23 cellular contexts compared by ENCODE assay signal in genomic region chrX:28888421-28888820, GRCh38.
"Had no signal": no experiment of that assay in that cellular context is flagged by ENCODE, and none has a peak within 500 bp of the region (broad histone marks: within the 10 kb centered on the region; RNA-seq: fewer than 3 reads in every experiment).

No MANE protein-coding gene starts in this region.

- H3K27me3 ChIP-seq: breast epithelium, sigmoid colon, spleen, upper lobe of left lung had no signal

- H3K4me1 ChIP-seq: breast epithelium, sigmoid colon, spleen, upper lobe of left lung had no signal

- H3K36me3 ChIP-seq: breast epithelium, sigmoid colon, spleen, upper lobe of left lung, WERI-Rb-1 had no signal

- H3K9me3 ChIP-seq: breast epithelium, sigmoid colon, spleen, upper lobe of left lung had no signal

- DNase-seq: activated CD4-positive, alpha-beta T cell treated with anti-CD3 and anti-CD28 coated beads, Interleukin-2, amount 10 ng/mL, durations not matched to agents 7 days and 5 days; activated CD4-positive, CD25-positive, alpha-beta regulatory T cell treated with anti-CD3 and anti-CD28 coated beads, Interleukin-2, amount 50 U/mL, for 72 hours; activated CD8-positive, alpha-beta memory T cell treated with anti-CD3 and anti-CD28 coated beads, Interleukin-2, amount 10 ng/mL, durations not matched to agents 7 days and 5 days; activated CD8-positive, alpha-beta T cell treated with anti-CD3 and anti-CD28 coated beads for 36 hours; activated effector memory CD4-positive, alpha-beta T cell treated with anti-CD3 and anti-CD28 coated beads, Interleukin-2, amount 50 U/mL, for 16 hours; activated naive CD4-positive, alpha-beta T cell treated with anti-CD3 and anti-CD28 coated beads, Interleukin-2, amount 10 ng/mL, durations not matched to agents 7 days and 5 days; activated T-cell treated with anti-CD3 and anti-CD28 coated beads for 4 hours; anterior cingulate cortex; cerebellar nuclear complex; glutamatergic neuron; hippocampal formation; left ventricle myocardium superior; midbrain; natural killer cell; sigmoid colon; spleen; stimulated activated CD4-positive, alpha-beta T cell treated with anti-CD3 and anti-CD28 coated beads, Interleukin-4, amount 100 ng/mL, for 24 hours; stimulated activated naive CD4-positive, alpha-beta T cell treated with Interleukin-2 at 50 U/mL for 16 hours; T-cell; upper lobe of left lung; WERI-Rb-1 had no signal

- H3K4me3 ChIP-seq: breast epithelium, sigmoid colon, spleen, upper lobe of left lung had no signal

- H3K27ac ChIP-seq: breast epithelium, epithelial cell of prostate, sigmoid colon, spleen, upper lobe of left lung, WERI-Rb-1 had no signal
